Comparison of ENCODE assay signal across 18 cellular contexts in genomic region chr10:52348037-52348564, GRCh38. TPM values are rescaled to one million over a fixed set of nuclear protein-coding genes. Genes with fewer than 3 reads are reported as not detected.
"Had no signal": no experiment of that assay in that cellular context is flagged by ENCODE, and none has a peak within 500 bp of the region (broad histone marks: within the 10 kb centered on the region; RNA-seq: fewer than 3 reads in every experiment).

No MANE protein-coding gene starts in this region.

- H3K27ac ChIP-seq: dorsolateral prefrontal cortex, parathyroid adenoma, prostate gland, right atrium auricular region, stomach, thyroid gland, vagina had no signal

- H3K9ac ChIP-seq: parathyroid adenoma had no signal

- ATAC-seq: left lobe of liver had no signal

- DNase-seq: dorsolateral prefrontal cortex; effector CD4-positive, alpha-beta T cell; mucosa of descending colon; naive B cell; stimulated activated CD4-positive, alpha-beta T cell treated with anti-CD3 and anti-CD28 coated beads, Interleukin-2, amount 100 ng/mL, for 24 hours; stimulated activated CD4-positive, alpha-beta T cell treated with anti-CD3 and anti-CD28 coated beads, Interleukin-4, amount 100 ng/mL, for 24 hours; stimulated activated naive CD4-positive, alpha-beta T cell treated with Interleukin-2 at 50 U/mL for 16 hours; stomach; thyroid gland; trophoblast cell had no signal

- H3K4me1 ChIP-seq: parathyroid adenoma, prostate gland, right atrium auricular region, stomach, thyroid gland, vagina had no signal

- H3K36me3 ChIP-seq: prostate gland, right atrium auricular region, stomach, thyroid gland, vagina had no signal

- H3K4me2 ChIP-seq: smooth muscle cell had no signal

- H3K27me3 ChIP-seq: right atrium auricular region, stomach, thyroid gland, vagina had no signal

- H3K9me3 ChIP-seq: mucosa of descending colon, prostate gland, right atrium auricular region, thyroid gland, vagina had no signal

- H3K4me3 ChIP-seq: dorsolateral prefrontal cortex, lung, mucosa of descending colon, prostate gland, right atrium auricular region, smooth muscle cell, stomach, thyroid gland, vagina had no signal

- H2AFZ ChIP-seq: parathyroid adenoma had no signal

RNA-seq across cellular contexts. Expression of gene DKK1, which starts 34.0 kb away (rescaled TPM):
- total RNA-seq: natural killer cell treated with Interleukin-12 subunit alpha and Interleukin-12 subunit beta and Interleukin-15 and Interleukin-18, amount 100 ng/mL, for 72 hours had no signal
